2 cellular contexts compared by ENCODE assay signal in genomic region chr11:125516266-125516665, GRCh38.
TF ChIP-seq lines count a peak whose summit lies in the region.

No MANE protein-coding gene starts in this region.

TF ChIP-seq in GM23338, 12 proteins besides CTCF, POLR2A, EP300 and RAD21:
- TF ChIP-seq ZNF331 (CRISPR knock-in tag; IDR thresholded peaks at IDR 0.05; ENCODE audit: low read depth) (no peak), ETS1 (IDR thresholded peaks at IDR 0.05) (no peak), POLR2AphosphoS5 (IDR thresholded peaks at IDR 0.05; ENCODE audit: low read depth) (no peak), NANOG (IDR thresholded peaks at IDR 0.05; ENCODE audit: borderline replicate concordance) (no peak), CREB1 (CRISPR knock-in tag; IDR thresholded peaks at IDR 0.05; ENCODE audit: low read depth) (no peak), ZNF462 (CRISPR knock-in tag; IDR thresholded peaks at IDR 0.05) (no peak), EZH2phosphoT487 (IDR thresholded peaks at IDR 0.05; ENCODE audit: unreplicated experiment) (no peak), REST (IDR thresholded peaks at IDR 0.05; ENCODE audit: unreplicated experiment) (no peak)

TF ChIP-seq in WTC11, 78 proteins besides CTCF, POLR2A, EP300 and RAD21:
- TF ChIP-seq E2F1 (CRISPR knock-in tag; IDR thresholded peaks at IDR 0.05), result no peak
